ENCODE assay signal across 12 cellular contexts in genomic region chr5:140181002-140181483, GRCh38. TPM values are rescaled to one million over a fixed set of nuclear protein-coding genes. Genes with fewer than 3 reads are reported as not detected.
DNase-seq lines count a peak whose midpoint lies in the region; ATAC-seq and TF ChIP-seq lines count a peak whose summit lies in the region.
"Had no signal": no experiment of that assay in that cellular context is flagged by ENCODE, and none has a peak within 500 bp of the region (broad histone marks: within the 10 kb centered on the region; RNA-seq: fewer than 3 reads in every experiment).

No MANE protein-coding gene starts in this region.

- H3K9me3 ChIP-seq in adipocyte (ENCODE audit: control insufficient read depth, low read length) = no peaks in the 10 kb centered on the region

- peak overlapping the region; percentile 56 for H3K9ac ChIP-seq in adipocyte (ENCODE audit: low read length)

- H3K27me3 ChIP-seq in adipocyte (replicated peaks; ENCODE audit: control insufficient read depth, insufficient read depth, low read length) = no peaks in the 10 kb centered on the region

- TF ChIP-seq CTCF in GM13976 (IDR thresholded peaks at IDR 0.05; ENCODE audit: borderline replicate concordance, control extremely low read depth, extremely low read depth, insufficient read depth, missing control alignments) (no peak), natural killer cell (IDR thresholded peaks at IDR 0.05) (no peak)

- peak overlapping the region; percentile 45 for H3K4me3 ChIP-seq in adipocyte (ENCODE audit: low read length)

- intact Hi-C loops in natural killer cell (cut with micrococcal nuclease) = no loop called here

- peaks cover 67% of the 10 kb centered on the region for H3K4me1 ChIP-seq in adipocyte (ENCODE audit: control insufficient read depth, insufficient read depth, low read length)

- H3K27ac Mint-ChIP-seq in natural killer cell = peak overlapping the region in 1 of 2 donors; percentile 9

- H3K4me3 Mint-ChIP-seq in natural killer cell = peak overlapping the region; percentile 39

- H3K4me1 Mint-ChIP-seq in natural killer cell = peaks cover 1 to 8% of the 10 kb centered on the region in 2 donors

- H3K9me3 Mint-ChIP-seq in natural killer cell = no peaks in the 10 kb centered on the region

- no peaks in the 10 kb centered on the region for H3K36me3 Mint-ChIP-seq in natural killer cell

- peak; percentile 53 for ATAC-seq in GM21423 (IDR thresholded peaks at IDR 0.05; ENCODE audit: unreplicated experiment)
- peak in 2 of 3 donors; percentile 51 to 72 for ATAC-seq in natural killer cell
- no peak for ATAC-seq in GM21717 (IDR thresholded peaks at IDR 0.05; ENCODE audit: unreplicated experiment)
- ATAC-seq: activated CD4-positive, CD25-positive, alpha-beta regulatory T cell treated with anti-CD3 and anti-CD28 coated beads, Interleukin-2, amount 50 U/mL, for 24 hours had no signal

- in situ Hi-C loops in GM13976 (cut with MboI; ENCODE audit: low sequenced_read_pairs, unreplicated experiment) = no loop called here

- DNase-seq in GM13976 (ENCODE audit: low spot score) = peak; percentile 37
- no peak for DNase-seq in adipocyte (ENCODE audit: low read depth)
- no peak for DNase-seq in natural killer cell
- DNase-seq in HuH-7 (ENCODE audit: low spot score) = no peak
- no peak for DNase-seq in anterior cingulate cortex (lab: John Stamatoyannopoulos, UW)
- DNase-seq in amygdala (lab: John Stamatoyannopoulos, UW) = no peak
- DNase-seq: DND-41, hippocampal formation, posterior cingulate gyrus had no signal

- H3K36me3 ChIP-seq in adipocyte (ENCODE audit: control insufficient read depth, insufficient read depth, low read length, severe bottlenecking) = no peaks in the 10 kb centered on the region

- peaks cover 0 to 3% of the 10 kb centered on the region in 2 donors for H3K27me3 Mint-ChIP-seq in natural killer cell (ENCODE audit: low read depth in 2 of 2)

RNA-seq across cellular contexts. Expression of gene CYSTM1, which starts 6.1 kb away (rescaled TPM):
- total RNA-seq in natural killer cell = 1 to 10 TPM; 3.9 to 4.9 (median 4.2) TPM

RNA-seq across cellular contexts. Expression of gene IGIP, which starts 55.3 kb away (rescaled TPM):
- total RNA-seq in natural killer cell = 1 to 10 TPM; 2.2 to 4.0 (median 4.0) TPM
